In genomic region chr7:3010161-3010560, GRCh38 we compare ENCODE assay signal across 22 cellular contexts. TPM values are rescaled to one million over a fixed set of nuclear protein-coding genes. Genes with fewer than 3 reads are reported as not detected.
A peak's percentile ranks its signal among the peaks of the same experiment; 100 is the strongest.
DNase-seq lines count a peak whose midpoint lies in the region; ATAC-seq lines count a peak whose summit lies in the region.
"Had no signal": no experiment of that assay in that cellular context is flagged by ENCODE, and none has a peak within 500 bp of the region (broad histone marks: within the 10 kb centered on the region; RNA-seq: fewer than 3 reads in every experiment).

No MANE protein-coding gene starts in this region.

- H3K27me3 Mint-ChIP-seq in activated CD4-positive, alpha-beta T cell treated with anti-CD3 and anti-CD28 coated beads for 36 hours, result no peaks in the 10 kb centered on the region
- H3K27me3 Mint-ChIP-seq in CD8-positive, alpha-beta memory T cell, result no peaks in the 10 kb centered on the region
- no peaks in the 10 kb centered on the region for H3K27me3 Mint-ChIP-seq in activated CD8-positive, alpha-beta T cell treated with anti-CD3 and anti-CD28 coated beads, Interleukin-2, amount 10 ng/mL, durations not matched to agents 7 days and 5 days (ENCODE audit: low read depth)
- no peaks in the 10 kb centered on the region for H3K27me3 Mint-ChIP-seq in memory B cell

- peaks cover 2% of the 10 kb centered on the region for H3K9me3 Mint-ChIP-seq in activated CD4-positive, alpha-beta T cell treated with anti-CD3 and anti-CD28 coated beads for 36 hours (ENCODE audit: low read depth)
- no peaks in the 10 kb centered on the region for H3K9me3 Mint-ChIP-seq in CD8-positive, alpha-beta memory T cell
- no peaks in the 10 kb centered on the region for H3K9me3 Mint-ChIP-seq in activated CD8-positive, alpha-beta T cell treated with anti-CD3 and anti-CD28 coated beads, Interleukin-2, amount 10 ng/mL, durations not matched to agents 7 days and 5 days (ENCODE audit: insufficient read depth)
- H3K9me3 Mint-ChIP-seq in memory B cell, result no peaks in the 10 kb centered on the region

- H3K4me3 ChIP-seq in CD8-positive, alpha-beta memory T cell (ENCODE audit: low read length), result no peak overlapping the region
- H3K4me3 ChIP-seq: GM12878 had no signal

- H3K4me1 ChIP-seq in CD8-positive, alpha-beta memory T cell (ENCODE audit: insufficient read depth, low read length), result peaks cover 52% of the 10 kb centered on the region

- CTCF ChIA-PET in activated CD4-positive, alpha-beta T cell treated with anti-CD3 and anti-CD28 coated beads for 36 hours (lab: Charles Lee), result interaction anchor here (0.6 to 1.5 kb wide), 6 partner anchors 9 to 579 kb away, joined by 3 to 5 read pairs (median 4); no protein-coding TSS in a partner anchor
- CTCF ChIA-PET in CD8-positive, alpha-beta memory T cell (lab: Charles Lee), result interaction anchor here (0.8 kb wide), 1 partner anchor 27 kb away, joined by 3 read pairs; no protein-coding TSS in a partner anchor
- CTCF ChIA-PET in activated CD8-positive, alpha-beta T cell treated with anti-CD3 and anti-CD28 coated beads, Interleukin-2, amount 10 ng/mL, durations not matched to agents 7 days and 5 days (lab: Charles Lee), result interaction anchor here (0.6 to 1.8 kb wide), 10 partner anchors 10 to 145 kb away, joined by 3 to 5 read pairs (median 3); no protein-coding TSS in a partner anchor

- no peaks in the 10 kb centered on the region for H3K27me3 ChIP-seq in CD8-positive, alpha-beta memory T cell (ENCODE audit: insufficient read depth, low read length, poor library complexity, severe bottlenecking)

- no peak for ATAC-seq in activated CD4-positive, alpha-beta T cell treated with anti-CD3 and anti-CD28 coated beads for 36 hours
- ATAC-seq in activated CD8-positive, alpha-beta T cell treated with anti-CD3 and anti-CD28 coated beads, Interleukin-2, amount 10 ng/mL, durations not matched to agents 7 days and 5 days, result peak; percentile 28
- no peak for ATAC-seq in memory B cell (ENCODE audit: low read depth)
- no peak for ATAC-seq in HG02610 (IDR thresholded peaks at IDR 0.05; ENCODE audit: unreplicated experiment)
- ATAC-seq: GM12878 had no signal

- POLR2A ChIA-PET in activated CD4-positive, alpha-beta T cell treated with anti-CD3 and anti-CD28 coated beads for 36 hours (lab: Charles Lee), result interaction anchor here (1.0 kb wide), 1 partner anchor 53 kb away, joined by 3 read pairs; no protein-coding TSS in a partner anchor
- POLR2A ChIA-PET in CD8-positive, alpha-beta memory T cell (lab: Charles Lee), result interaction anchor here (1.1 kb wide), 1 partner anchor 27 kb away, joined by 3 read pairs; no protein-coding TSS in a partner anchor
- POLR2A ChIA-PET in activated CD8-positive, alpha-beta T cell treated with anti-CD3 and anti-CD28 coated beads, Interleukin-2, amount 10 ng/mL, durations not matched to agents 7 days and 5 days (lab: Charles Lee), result interaction anchor here (0.6 kb wide), 1 partner anchor 27 kb away, joined by 3 read pairs; no protein-coding TSS in a partner anchor

- H3K27ac ChIP-seq in CD8-positive, alpha-beta memory T cell (ENCODE audit: low read depth, low read length), result no peak overlapping the region
- H3K27ac ChIP-seq: 22Rv1 had no signal

- peaks cover 12% of the 10 kb centered on the region for H3K36me3 ChIP-seq in CD8-positive, alpha-beta memory T cell (ENCODE audit: insufficient read depth, low read length)

- intact Hi-C loops in activated CD4-positive, alpha-beta T cell treated with anti-CD3 and anti-CD28 coated beads for 36 hours (cut with DNase I, micrococcal nuclease), result loop anchor here in 1 of 2 experiments (5.0 kb wide), 1 partner anchor 33 kb away; no protein-coding TSS in a partner anchor

- peaks cover 69% of the 10 kb centered on the region for H3K4me1 Mint-ChIP-seq in activated CD4-positive, alpha-beta T cell treated with anti-CD3 and anti-CD28 coated beads for 36 hours
- peaks cover 61 to 91% (median 85%) of the 10 kb centered on the region in 3 donors for H3K4me1 Mint-ChIP-seq in CD8-positive, alpha-beta memory T cell
- H3K4me1 Mint-ChIP-seq in activated CD8-positive, alpha-beta T cell treated with anti-CD3 and anti-CD28 coated beads, Interleukin-2, amount 10 ng/mL, durations not matched to agents 7 days and 5 days (ENCODE audit: low read depth), result peaks cover 49% of the 10 kb centered on the region
- peaks cover 41% of the 10 kb centered on the region for H3K4me1 Mint-ChIP-seq in memory B cell

- no peak overlapping the region for H3K4me3 Mint-ChIP-seq in activated CD4-positive, alpha-beta T cell treated with anti-CD3 and anti-CD28 coated beads for 36 hours
- H3K4me3 Mint-ChIP-seq in CD8-positive, alpha-beta memory T cell, result peak overlapping the region; percentile 24 to 66 (median 59)
- peak overlapping the region; percentile 37 for H3K4me3 Mint-ChIP-seq in activated CD8-positive, alpha-beta T cell treated with anti-CD3 and anti-CD28 coated beads, Interleukin-2, amount 10 ng/mL, durations not matched to agents 7 days and 5 days
- H3K4me3 Mint-ChIP-seq in memory B cell, result no peak overlapping the region
- H3K4me3 Mint-ChIP-seq: HFFc6 had no signal

- peak overlapping the region; percentile 72 for H3K27ac Mint-ChIP-seq in activated CD4-positive, alpha-beta T cell treated with anti-CD3 and anti-CD28 coated beads for 36 hours
- H3K27ac Mint-ChIP-seq in CD8-positive, alpha-beta memory T cell, result peak overlapping the region; percentile 0 to 94 (median 68)
- peak overlapping the region; percentile 64 for H3K27ac Mint-ChIP-seq in activated CD8-positive, alpha-beta T cell treated with anti-CD3 and anti-CD28 coated beads, Interleukin-2, amount 10 ng/mL, durations not matched to agents 7 days and 5 days
- H3K27ac Mint-ChIP-seq in memory B cell, result peak overlapping the region; percentile 30
- H3K27ac Mint-ChIP-seq: HFFc6 had no signal

- no peaks in the 10 kb centered on the region for H3K9me3 ChIP-seq in CD8-positive, alpha-beta memory T cell (ENCODE audit: low read length)

- no peak for DNase-seq in activated CD4-positive, alpha-beta T cell treated with anti-CD3 and anti-CD28 coated beads for 36 hours
- DNase-seq in activated CD4-positive, alpha-beta T cell treated with anti-CD3 and anti-CD28 coated beads for 48 hours, result no peak
- DNase-seq in CD8-positive, alpha-beta memory T cell, result peak in 1 of 5 donors; percentile 16
- no peak for DNase-seq in activated CD8-positive, alpha-beta T cell treated with anti-CD3 and anti-CD28 coated beads, Interleukin-2, amount 10 ng/mL, durations not matched to agents 7 days and 5 days
- DNase-seq in memory B cell (ENCODE audit: low spot score in 2 of 2) (no peak), NCI-H2081 (lab: John Stamatoyannopoulos, UW) (no peak), pons (ENCODE audit: low spot score) (no peak)
- DNase-seq: cortex of kidney; DMS79 treated with DMSO at 0.1 percent for 48 hours; HFFc6; Karpas-422; mammary epithelial cell; NCI-H1048; NCI-H187 treated with DMSO at 0.1 percent for 48 hours; NCI-H2227 treated with DMSO at 0.1 percent for 48 hours; NCI-H748 treated with DMSO at 0.1 percent for 48 hours; occipital lobe; stimulated activated CD4-positive, alpha-beta T cell treated with anti-CD3 and anti-CD28 coated beads, Interleukin-4, amount 100 ng/mL, for 1 hour; trophoblast cell had no signal

- peaks cover 64% of the 10 kb centered on the region for H3K36me3 Mint-ChIP-seq in activated CD4-positive, alpha-beta T cell treated with anti-CD3 and anti-CD28 coated beads for 36 hours (ENCODE audit: low read depth)
- peaks cover 3 to 56% (median 24%) of the 10 kb centered on the region in 3 donors for H3K36me3 Mint-ChIP-seq in CD8-positive, alpha-beta memory T cell
- peaks cover 76% of the 10 kb centered on the region for H3K36me3 Mint-ChIP-seq in activated CD8-positive, alpha-beta T cell treated with anti-CD3 and anti-CD28 coated beads, Interleukin-2, amount 10 ng/mL, durations not matched to agents 7 days and 5 days (ENCODE audit: low read depth)
- peaks cover 41% of the 10 kb centered on the region for H3K36me3 Mint-ChIP-seq in memory B cell

RNA-seq across cellular contexts. Expression of gene CARD11, which starts 33.5 kb away (rescaled TPM):
- total RNA-seq in activated CD4-positive, alpha-beta T cell treated with anti-CD3 and anti-CD28 coated beads for 36 hours, result 100 to 1,000 TPM; 108 to 118 TPM
- total RNA-seq in CD8-positive, alpha-beta memory T cell, result 10 to 100 TPM; 68.4 to 72.1 TPM
- 40.9 TPM for polyA plus RNA-seq in CD8-positive, alpha-beta memory T cell
- 100 to 1,000 TPM; 178 TPM for total RNA-seq in activated CD8-positive, alpha-beta T cell treated with anti-CD3 and anti-CD28 coated beads, Interleukin-2, amount 10 ng/mL, durations not matched to agents 7 days and 5 days
- total RNA-seq: HFFc6 had no signal

Comparison
In these comparisons a context has a peak if more than half of its experiments do, and no peak if none do; other contexts are left out.
1. H3K4me3 Mint-ChIP-seq: peak in CD8-positive, alpha-beta memory T cell (7 of 7) and activated CD8-positive, alpha-beta T cell treated with anti-CD3 and anti-CD28 coated beads, Interleukin-2, amount 10 ng/mL, durations not matched to agents 7 days and 5 days (single experiment); none in activated CD4-positive, alpha-beta T cell treated with anti-CD3 and anti-CD28 coated beads for 36 hours (single experiment) and memory B cell (single experiment).
2. Peak in every context shown above with its lines, with median percentiles within 50 percentile points of each other: H3K27ac Mint-ChIP-seq.